ENCODE assay signal across 1 cellular context in the genomic region with DNA sequence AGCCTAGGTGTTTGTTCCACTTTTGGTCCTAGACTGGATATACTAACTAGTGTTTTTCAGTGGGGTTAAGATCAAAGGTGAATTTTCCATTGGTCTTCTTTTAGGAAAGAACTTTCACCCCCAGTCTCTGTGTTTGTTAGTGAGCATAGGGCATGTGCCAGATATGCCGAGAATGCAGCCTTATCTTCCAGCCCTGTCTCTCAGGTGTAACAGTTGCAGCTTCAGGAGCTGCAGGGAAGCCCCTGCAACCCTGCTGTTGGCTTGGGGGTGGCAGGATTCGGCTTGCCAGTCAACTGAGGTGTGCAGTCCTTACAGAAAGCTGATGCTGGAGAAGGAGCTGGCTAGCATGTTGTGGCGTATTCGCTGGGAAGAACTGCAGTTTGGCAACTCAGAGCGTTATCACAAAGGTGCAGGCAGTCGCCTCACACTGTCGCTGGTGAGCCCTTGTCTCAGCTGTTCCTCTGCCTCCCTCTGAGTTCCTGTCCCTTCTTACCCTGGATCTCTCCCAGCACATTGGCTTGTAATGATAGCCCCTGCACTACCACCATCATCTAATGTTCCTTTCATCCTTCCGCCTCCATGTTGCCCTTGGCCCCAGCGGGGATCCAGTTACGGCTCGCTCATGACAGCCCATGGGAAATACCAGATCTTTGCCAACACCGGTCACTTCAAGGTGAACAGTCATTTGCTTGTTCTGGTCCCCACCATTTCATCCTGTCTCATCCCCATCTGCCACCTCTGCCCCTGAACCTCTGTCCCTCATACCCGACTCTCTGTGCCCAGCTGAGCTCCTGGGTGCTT.
TF ChIP-seq lines count a peak whose summit lies in the region.

No MANE protein-coding gene starts in this region.

TF ChIP-seq in K562, 482 proteins besides CTCF, POLR2A, EP300 and RAD21 (continued from another document):
- TF ChIP-seq, protein P1, sequence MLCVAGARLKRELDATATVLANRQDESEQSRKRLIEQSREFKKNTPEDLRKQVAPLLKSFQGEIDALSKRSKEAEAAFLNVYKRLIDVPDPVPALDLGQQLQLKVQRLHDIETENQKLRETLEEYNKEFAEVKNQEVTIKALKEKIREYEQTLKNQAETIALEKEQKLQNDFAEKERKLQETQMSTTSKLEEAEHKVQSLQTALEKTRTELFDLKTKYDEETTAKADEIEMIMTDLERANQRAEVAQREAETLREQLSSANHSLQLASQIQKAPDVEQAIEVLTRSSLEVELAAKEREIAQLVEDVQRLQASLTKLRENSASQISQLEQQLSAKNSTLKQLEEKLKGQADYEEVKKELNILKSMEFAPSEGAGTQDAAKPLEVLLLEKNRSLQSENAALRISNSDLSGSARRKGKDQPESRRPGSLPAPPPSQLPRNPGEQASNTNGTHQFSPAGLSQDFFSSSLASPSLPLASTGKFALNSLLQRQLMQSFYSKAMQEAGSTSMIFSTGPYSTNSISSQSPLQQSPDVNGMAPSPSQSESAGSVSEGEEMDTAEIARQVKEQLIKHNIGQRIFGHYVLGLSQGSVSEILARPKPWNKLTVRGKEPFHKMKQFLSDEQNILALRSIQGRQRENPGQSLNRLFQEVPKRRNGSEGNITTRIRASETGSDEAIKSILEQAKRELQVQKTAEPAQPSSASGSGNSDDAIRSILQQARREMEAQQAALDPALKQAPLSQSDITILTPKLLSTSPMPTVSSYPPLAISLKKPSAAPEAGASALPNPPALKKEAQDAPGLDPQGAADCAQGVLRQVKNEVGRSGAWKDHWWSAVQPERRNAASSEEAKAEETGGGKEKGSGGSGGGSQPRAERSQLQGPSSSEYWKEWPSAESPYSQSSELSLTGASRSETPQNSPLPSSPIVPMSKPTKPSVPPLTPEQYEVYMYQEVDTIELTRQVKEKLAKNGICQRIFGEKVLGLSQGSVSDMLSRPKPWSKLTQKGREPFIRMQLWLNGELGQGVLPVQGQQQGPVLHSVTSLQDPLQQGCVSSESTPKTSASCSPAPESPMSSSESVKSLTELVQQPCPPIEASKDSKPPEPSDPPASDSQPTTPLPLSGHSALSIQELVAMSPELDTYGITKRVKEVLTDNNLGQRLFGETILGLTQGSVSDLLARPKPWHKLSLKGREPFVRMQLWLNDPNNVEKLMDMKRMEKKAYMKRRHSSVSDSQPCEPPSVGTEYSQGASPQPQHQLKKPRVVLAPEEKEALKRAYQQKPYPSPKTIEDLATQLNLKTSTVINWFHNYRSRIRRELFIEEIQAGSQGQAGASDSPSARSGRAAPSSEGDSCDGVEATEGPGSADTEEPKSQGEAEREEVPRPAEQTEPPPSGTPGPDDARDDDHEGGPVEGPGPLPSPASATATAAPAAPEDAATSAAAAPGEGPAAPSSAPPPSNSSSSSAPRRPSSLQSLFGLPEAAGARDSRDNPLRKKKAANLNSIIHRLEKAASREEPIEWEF (CRISPR knock-in tag; IDR thresholded peaks at IDR 0.05): no peak
- TF ChIP-seq POLR3A (IDR thresholded peaks at IDR 0.05; ENCODE audit: borderline replicate concordance, extremely low read depth, insufficient read depth, insufficient read length): no peak
- TF ChIP-seq MYC (IDR thresholded peaks at IDR 0.05; ENCODE audit: low read depth, low read length): 0 out of 2 replicates have a peak, but pooled peaks have one; percentile 18
- TF ChIP-seq MYC (CRISPR knock-in tag; IDR thresholded peaks at IDR 0.05; ENCODE audit: borderline replicate concordance, low read depth): no peak
- TF ChIP-seq, protein P2, sequence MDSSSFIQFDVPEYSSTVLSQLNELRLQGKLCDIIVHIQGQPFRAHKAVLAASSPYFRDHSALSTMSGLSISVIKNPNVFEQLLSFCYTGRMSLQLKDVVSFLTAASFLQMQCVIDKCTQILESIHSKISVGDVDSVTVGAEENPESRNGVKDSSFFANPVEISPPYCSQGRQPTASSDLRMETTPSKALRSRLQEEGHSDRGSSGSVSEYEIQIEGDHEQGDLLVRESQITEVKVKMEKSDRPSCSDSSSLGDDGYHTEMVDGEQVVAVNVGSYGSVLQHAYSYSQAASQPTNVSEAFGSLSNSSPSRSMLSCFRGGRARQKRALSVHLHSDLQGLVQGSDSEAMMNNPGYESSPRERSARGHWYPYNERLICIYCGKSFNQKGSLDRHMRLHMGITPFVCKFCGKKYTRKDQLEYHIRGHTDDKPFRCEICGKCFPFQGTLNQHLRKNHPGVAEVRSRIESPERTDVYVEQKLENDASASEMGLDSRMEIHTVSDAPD (CRISPR knock-in tag; IDR thresholded peaks at IDR 0.05): no peak
- TF ChIP-seq GATA2 (CRISPR knock-in tag; IDR thresholded peaks at IDR 0.05): 0 out of 2 replicates have a peak, but pooled peaks have one; percentile 40
- peak; percentile 89 for TF ChIP-seq CBFA2T3 (IDR thresholded peaks at IDR 0.05)
- no peak for TF ChIP-seq JUNB (CRISPR knock-in tag; conservative IDR thresholded peaks at IDR 0.05)
- TF ChIP-seq, protein P3, sequence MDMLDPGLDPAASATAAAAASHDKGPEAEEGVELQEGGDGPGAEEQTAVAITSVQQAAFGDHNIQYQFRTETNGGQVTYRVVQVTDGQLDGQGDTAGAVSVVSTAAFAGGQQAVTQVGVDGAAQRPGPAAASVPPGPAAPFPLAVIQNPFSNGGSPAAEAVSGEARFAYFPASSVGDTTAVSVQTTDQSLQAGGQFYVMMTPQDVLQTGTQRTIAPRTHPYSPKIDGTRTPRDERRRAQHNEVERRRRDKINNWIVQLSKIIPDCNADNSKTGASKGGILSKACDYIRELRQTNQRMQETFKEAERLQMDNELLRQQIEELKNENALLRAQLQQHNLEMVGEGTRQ (CRISPR knock-in tag; IDR thresholded peaks at IDR 0.05): no peak
- peak; percentile 75 for TF ChIP-seq NCOR1 (IDR thresholded peaks at IDR 0.05)
- TF ChIP-seq NFIC (IDR thresholded peaks at IDR 0.05): peak; percentile 57
- no peak for TF ChIP-seq SOX6 (IDR thresholded peaks at IDR 0.05)
- 0 out of 2 replicates have a peak, but pooled peaks have one; percentile 14 for TF ChIP-seq SMAD4 (CRISPR knock-in tag; conservative IDR thresholded peaks at IDR 0.05)
- TF ChIP-seq TCF3 (CRISPR knock-in tag; IDR thresholded peaks at IDR 0.05): peak; percentile 89
- TF ChIP-seq MEF2A (IDR thresholded peaks at IDR 0.05; ENCODE audit: control insufficient read depth, low read depth, low read length): no peak
- TF ChIP-seq, protein P4, sequence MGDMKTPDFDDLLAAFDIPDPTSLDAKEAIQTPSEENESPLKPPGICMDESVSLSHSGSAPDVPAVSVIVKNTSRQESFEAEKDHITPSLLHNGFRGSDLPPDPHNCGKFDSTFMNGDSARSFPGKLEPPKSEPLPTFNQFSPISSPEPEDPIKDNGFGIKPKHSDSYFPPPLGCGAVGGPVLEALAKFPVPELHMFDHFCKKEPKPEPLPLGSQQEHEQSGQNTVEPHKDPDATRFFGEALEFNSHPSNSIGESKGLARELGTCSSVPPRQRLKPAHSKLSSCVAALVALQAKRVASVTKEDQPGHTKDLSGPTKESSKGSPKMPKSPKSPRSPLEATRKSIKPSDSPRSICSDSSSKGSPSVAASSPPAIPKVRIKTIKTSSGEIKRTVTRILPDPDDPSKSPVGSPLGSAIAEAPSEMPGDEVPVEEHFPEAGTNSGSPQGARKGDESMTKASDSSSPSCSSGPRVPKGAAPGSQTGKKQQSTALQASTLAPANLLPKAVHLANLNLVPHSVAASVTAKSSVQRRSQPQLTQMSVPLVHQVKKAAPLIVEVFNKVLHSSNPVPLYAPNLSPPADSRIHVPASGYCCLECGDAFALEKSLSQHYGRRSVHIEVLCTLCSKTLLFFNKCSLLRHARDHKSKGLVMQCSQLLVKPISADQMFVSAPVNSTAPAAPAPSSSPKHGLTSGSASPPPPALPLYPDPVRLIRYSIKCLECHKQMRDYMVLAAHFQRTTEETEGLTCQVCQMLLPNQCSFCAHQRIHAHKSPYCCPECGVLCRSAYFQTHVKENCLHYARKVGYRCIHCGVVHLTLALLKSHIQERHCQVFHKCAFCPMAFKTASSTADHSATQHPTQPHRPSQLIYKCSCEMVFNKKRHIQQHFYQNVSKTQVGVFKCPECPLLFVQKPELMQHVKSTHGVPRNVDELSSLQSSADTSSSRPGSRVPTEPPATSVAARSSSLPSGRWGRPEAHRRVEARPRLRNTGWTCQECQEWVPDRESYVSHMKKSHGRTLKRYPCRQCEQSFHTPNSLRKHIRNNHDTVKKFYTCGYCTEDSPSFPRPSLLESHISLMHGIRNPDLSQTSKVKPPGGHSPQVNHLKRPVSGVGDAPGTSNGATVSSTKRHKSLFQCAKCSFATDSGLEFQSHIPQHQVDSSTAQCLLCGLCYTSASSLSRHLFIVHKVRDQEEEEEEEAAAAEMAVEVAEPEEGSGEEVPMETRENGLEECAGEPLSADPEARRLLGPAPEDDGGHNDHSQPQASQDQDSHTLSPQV (IDR thresholded peaks at IDR 0.05): 0 out of 2 replicates have a peak, but pooled peaks have one; percentile 32
- TF ChIP-seq, protein P5, sequence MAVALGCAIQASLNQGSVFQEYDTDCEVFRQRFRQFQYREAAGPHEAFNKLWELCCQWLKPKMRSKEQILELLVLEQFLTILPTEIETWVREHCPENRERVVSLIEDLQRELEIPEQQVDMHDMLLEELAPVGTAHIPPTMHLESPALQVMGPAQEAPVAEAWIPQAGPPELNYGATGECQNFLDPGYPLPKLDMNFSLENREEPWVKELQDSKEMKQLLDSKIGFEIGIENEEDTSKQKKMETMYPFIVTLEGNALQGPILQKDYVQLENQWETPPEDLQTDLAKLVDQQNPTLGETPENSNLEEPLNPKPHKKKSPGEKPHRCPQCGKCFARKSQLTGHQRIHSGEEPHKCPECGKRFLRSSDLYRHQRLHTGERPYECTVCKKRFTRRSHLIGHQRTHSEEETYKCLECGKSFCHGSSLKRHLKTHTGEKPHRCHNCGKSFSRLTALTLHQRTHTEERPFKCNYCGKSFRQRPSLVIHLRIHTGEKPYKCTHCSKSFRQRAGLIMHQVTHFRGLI (CRISPR knock-in tag; IDR thresholded peaks at IDR 0.05): no peak
